1 cellular context compared by ENCODE assay signal in genomic region chr6:24415753-24416152, GRCh38.
TF ChIP-seq lines count a peak whose summit lies in the region.

No MANE protein-coding gene starts in this region.

TF ChIP-seq in HepG2, 621 proteins besides CTCF, POLR2A, EP300 and RAD21 (continued from another document):
- TF ChIP-seq TGIF2 (CRISPR knock-in tag; IDR thresholded peaks at IDR 0.05) (no peak), HES4 (CRISPR knock-in tag; IDR thresholded peaks at IDR 0.05; ENCODE audit: borderline replicate concordance) (no peak), ZNF83 (CRISPR knock-in tag; IDR thresholded peaks at IDR 0.05; ENCODE audit: borderline replicate concordance) (no peak), ZNF124 (CRISPR knock-in tag; IDR thresholded peaks at IDR 0.05) (no peak), KDM2A (CRISPR knock-in tag; IDR thresholded peaks at IDR 0.05; ENCODE audit: borderline replicate concordance, low read depth) (no peak), ZNF775 (CRISPR knock-in tag; IDR thresholded peaks at IDR 0.05; ENCODE audit: borderline replicate concordance) (no peak), ZNF501 (CRISPR knock-in tag; IDR thresholded peaks at IDR 0.05) (no peak), ATF5 (CRISPR knock-in tag; IDR thresholded peaks at IDR 0.05; ENCODE audit: low read depth) (no peak), ZNF770 (CRISPR knock-in tag; IDR thresholded peaks at IDR 0.05) (no peak), CBX2 (IDR thresholded peaks at IDR 0.05; ENCODE audit: low read depth, low read length) (no peak), CBX2 (CRISPR knock-in tag; IDR thresholded peaks at IDR 0.05; ENCODE audit: low read depth) (no peak), LRRFIP1 (CRISPR knock-in tag; conservative IDR thresholded peaks at IDR 0.05) (no peak), ZNF552 (CRISPR knock-in tag; IDR thresholded peaks at IDR 0.05; ENCODE audit: borderline replicate concordance) (no peak), ZSCAN25 (CRISPR knock-in tag; IDR thresholded peaks at IDR 0.05) (no peak), GPN1 (CRISPR knock-in tag; IDR thresholded peaks at IDR 0.05; ENCODE audit: borderline replicate concordance) (no peak), ZNF850 (CRISPR knock-in tag; conservative IDR thresholded peaks at IDR 0.05) (no peak), ZMAT3 (CRISPR knock-in tag; conservative IDR thresholded peaks at IDR 0.05) (no peak), RARG (CRISPR knock-in tag; IDR thresholded peaks at IDR 0.05; ENCODE audit: low read depth) (no peak)
